In the genomic region with DNA sequence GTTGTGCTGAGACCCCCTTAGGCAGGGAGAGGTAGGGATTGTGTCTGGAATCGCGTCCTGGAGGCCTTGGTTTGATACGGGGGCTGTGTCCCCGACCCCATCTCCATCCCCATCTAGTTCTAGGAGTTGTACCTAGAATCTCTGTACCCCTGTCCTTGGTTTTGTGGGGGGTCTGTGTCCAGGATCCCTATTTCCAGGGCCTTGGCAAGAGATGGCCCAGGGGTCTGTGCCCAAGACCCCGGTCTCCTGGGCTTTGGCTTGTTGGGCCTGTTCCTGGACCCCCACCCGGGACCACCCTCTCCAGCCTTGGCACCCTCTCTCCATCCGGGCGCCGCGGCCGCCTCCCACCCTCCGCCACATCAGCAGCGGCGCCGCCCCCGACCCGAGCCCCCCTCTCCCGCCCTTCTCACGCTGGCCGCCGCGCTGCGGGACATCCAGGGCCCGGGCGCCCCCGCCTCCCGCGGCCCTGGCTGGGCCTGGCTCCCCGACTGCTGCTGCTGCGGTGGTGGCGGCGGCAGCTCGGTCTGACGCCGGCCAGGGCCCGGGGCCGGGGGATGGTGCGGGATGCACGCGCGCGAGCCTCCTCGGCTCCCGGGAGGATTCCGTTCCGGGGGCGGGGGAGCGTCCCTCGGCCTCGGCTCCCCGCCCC, we compare ENCODE assay signal across 1 cellular context.
TF ChIP-seq lines count a peak whose summit lies in the region.

A gene (minus strand): TSS at position 602 of the 649 bp plus-strand sequence. CDS start 168 bp downstream, at position 434.

TF ChIP-seq in GM12878, 131 proteins besides CTCF, POLR2A, EP300 and RAD21 (continued from another document):
- TF ChIP-seq, protein P1, sequence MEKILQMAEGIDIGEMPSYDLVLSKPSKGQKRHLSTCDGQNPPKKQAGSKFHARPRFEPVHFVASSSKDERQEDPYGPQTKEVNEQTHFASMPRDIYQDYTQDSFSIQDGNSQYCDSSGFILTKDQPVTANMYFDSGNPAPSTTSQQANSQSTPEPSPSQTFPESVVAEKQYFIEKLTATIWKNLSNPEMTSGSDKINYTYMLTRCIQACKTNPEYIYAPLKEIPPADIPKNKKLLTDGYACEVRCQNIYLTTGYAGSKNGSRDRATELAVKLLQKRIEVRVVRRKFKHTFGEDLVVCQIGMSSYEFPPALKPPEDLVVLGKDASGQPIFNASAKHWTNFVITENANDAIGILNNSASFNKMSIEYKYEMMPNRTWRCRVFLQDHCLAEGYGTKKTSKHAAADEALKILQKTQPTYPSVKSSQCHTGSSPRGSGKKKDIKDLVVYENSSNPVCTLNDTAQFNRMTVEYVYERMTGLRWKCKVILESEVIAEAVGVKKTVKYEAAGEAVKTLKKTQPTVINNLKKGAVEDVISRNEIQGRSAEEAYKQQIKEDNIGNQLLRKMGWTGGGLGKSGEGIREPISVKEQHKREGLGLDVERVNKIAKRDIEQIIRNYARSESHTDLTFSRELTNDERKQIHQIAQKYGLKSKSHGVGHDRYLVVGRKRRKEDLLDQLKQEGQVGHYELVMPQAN (conservative IDR thresholded peaks at IDR 0.05), result peak; percentile 65; the same call in 1 of the 2 replicates
- TF ChIP-seq NFYA (IDR thresholded peaks at IDR 0.05; ENCODE audit: borderline replicate concordance, low read depth, low read length) (no peak), ZNF24 (IDR thresholded peaks at IDR 0.05) (0 out of 2 replicates have a peak, but pooled peaks have one; percentile 11), SUZ12 (IDR thresholded peaks at IDR 0.05; ENCODE audit: unreplicated experiment) (no peak), BHLHE40 (IDR thresholded peaks at IDR 0.05; ENCODE audit: borderline replicate concordance in 1 of 2, low read depth in 2 of 2, low read length in 1 of 2) (peak in 1 of 2 experiments; percentile 82; a peak in 2 of 4 replicates), ZNF217 (IDR thresholded peaks at IDR 0.05) (0 out of 2 replicates have a peak, but pooled peaks have one; percentile 19), NR2C1 (IDR thresholded peaks at IDR 0.05) (0 out of 2 replicates have a peak, but pooled peaks have one; percentile 19), CBX3 (IDR thresholded peaks at IDR 0.05; ENCODE audit: borderline replicate concordance, low read depth) (no peak), NR2C2 (IDR thresholded peaks at IDR 0.05; ENCODE audit: borderline replicate concordance, control insufficient read depth, insufficient read length, low read depth) (no peak), DPF2 (IDR thresholded peaks at IDR 0.05) (peak; percentile 47), TCF12 (IDR thresholded peaks at IDR 0.05; ENCODE audit: low read depth, low read length) (0 out of 2 replicates have a peak, but pooled peaks have one; percentile 3), IKZF1 (conservative IDR thresholded peaks at IDR 0.05) (peak; percentile 46; the same call in 1 of the 2 replicates), CHD1 (IDR thresholded peaks at IDR 0.05; ENCODE audit: low read depth, low read length) (no peak), EGR1 (IDR thresholded peaks at IDR 0.05; ENCODE audit: borderline replicate concordance in 1 of 2, low read depth in 2 of 2, low read length in 2 of 2) (peak in 1 of 2 experiments; percentile 75; a peak in 1 of 3 replicates), LARP7 (IDR thresholded peaks at IDR 0.05) (peak; percentile 41; the same call in 1 of the 2 replicates)
- TF ChIP-seq, protein P2, sequence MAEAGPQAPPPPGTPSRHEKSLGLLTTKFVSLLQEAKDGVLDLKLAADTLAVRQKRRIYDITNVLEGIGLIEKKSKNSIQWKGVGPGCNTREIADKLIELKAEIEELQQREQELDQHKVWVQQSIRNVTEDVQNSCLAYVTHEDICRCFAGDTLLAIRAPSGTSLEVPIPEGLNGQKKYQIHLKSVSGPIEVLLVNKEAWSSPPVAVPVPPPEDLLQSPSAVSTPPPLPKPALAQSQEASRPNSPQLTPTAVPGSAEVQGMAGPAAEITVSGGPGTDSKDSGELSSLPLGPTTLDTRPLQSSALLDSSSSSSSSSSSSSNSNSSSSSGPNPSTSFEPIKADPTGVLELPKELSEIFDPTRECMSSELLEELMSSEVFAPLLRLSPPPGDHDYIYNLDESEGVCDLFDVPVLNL (IDR thresholded peaks at IDR 0.05; ENCODE audit: low read depth, low read length), result no peak
- TF ChIP-seq, protein P3, sequence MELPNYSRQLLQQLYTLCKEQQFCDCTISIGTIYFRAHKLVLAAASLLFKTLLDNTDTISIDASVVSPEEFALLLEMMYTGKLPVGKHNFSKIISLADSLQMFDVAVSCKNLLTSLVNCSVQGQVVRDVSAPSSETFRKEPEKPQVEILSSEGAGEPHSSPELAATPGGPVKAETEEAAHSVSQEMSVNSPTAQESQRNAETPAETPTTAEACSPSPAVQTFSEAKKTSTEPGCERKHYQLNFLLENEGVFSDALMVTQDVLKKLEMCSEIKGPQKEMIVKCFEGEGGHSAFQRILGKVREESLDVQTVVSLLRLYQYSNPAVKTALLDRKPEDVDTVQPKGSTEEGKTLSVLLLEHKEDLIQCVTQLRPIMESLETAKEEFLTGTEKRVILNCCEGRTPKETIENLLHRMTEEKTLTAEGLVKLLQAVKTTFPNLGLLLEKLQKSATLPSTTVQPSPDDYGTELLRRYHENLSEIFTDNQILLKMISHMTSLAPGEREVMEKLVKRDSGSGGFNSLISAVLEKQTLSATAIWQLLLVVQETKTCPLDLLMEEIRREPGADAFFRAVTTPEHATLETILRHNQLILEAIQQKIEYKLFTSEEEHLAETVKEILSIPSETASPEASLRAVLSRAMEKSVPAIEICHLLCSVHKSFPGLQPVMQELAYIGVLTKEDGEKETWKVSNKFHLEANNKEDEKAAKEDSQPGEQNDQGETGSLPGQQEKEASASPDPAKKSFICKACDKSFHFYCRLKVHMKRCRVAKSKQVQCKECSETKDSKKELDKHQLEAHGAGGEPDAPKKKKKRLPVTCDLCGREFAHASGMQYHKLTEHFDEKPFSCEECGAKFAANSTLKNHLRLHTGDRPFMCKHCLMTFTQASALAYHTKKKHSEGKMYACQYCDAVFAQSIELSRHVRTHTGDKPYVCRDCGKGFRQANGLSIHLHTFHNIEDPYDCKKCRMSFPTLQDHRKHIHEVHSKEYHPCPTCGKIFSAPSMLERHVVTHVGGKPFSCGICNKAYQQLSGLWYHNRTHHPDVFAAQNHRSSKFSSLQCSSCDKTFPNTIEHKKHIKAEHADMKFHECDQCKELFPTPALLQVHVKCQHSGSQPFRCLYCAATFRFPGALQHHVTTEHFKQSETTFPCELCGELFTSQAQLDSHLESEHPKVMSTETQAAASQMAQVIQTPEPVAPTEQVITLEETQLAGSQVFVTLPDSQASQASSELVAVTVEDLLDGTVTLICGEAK (IDR thresholded peaks at IDR 0.05; ENCODE audit: borderline replicate concordance), result no peak
